8 cellular contexts compared by ENCODE assay signal in the genomic region with DNA sequence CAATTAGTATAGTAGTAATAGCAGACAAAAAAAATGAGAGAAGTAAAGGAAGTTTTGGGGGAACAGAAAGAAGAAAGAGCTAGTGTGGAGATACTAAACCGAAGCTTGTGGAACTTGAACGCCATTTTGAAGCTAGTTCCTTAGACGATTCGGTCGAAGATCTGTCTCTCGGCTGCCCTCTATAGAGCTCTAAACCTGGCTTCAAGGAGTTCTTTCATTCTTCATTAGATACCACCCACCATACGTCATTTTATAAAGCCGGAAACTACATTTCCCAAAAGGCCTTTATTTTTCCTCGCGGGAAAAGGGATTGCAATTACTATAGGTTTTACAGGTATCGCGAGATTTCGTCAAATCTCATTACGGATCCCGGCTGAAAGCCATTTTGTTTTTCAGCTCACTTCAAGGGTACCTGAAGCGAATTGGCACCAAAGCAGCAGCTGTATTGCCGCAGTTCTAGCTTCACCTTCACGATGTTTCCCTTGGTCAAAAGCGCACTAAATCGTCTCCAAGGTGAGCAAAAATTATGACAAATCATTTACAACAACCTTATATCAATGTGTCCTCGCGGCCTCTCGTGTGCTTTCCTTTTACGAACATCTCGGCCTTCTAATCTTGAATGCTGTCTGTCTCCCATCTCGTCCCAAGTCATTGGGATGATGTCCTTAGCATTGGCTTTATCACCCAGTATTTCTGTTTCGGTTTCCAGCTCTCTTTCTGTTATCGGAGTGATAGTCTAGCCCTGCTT. TPM values are rescaled to one million over a fixed set of nuclear protein-coding genes. Genes with fewer than 3 reads are reported as not detected.
A peak's percentile ranks its signal among the peaks of the same experiment; 100 is the strongest.
DNase-seq lines count a peak whose midpoint lies in the region; ATAC-seq and TF ChIP-seq lines count a peak whose summit lies in the region.

A gene with protein sequence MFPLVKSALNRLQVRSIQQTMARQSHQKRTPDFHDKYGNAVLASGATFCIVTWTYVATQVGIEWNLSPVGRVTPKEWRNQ (plus strand): TSS at position 388 of the 748 bp plus-strand sequence. CDS start 86 bp downstream, at position 474.

- peaks cover 16% of the 10 kb centered on the region for H3K36me3 ChIP-seq in BE2C

- H3K4me1 Mint-ChIP-seq in activated B cell treated with CpG ODN at 0.5 μM for 24 hours, result peaks cover 27% of the 10 kb centered on the region
- H3K4me1 Mint-ChIP-seq in chondrocyte (ENCODE audit: low read depth), result peaks cover 15% of the 10 kb centered on the region

- no peaks in the 10 kb centered on the region for H3K4me1 ChIP-seq in BE2C

- peak; percentile 60 for ATAC-seq in GM19035 (IDR thresholded peaks at IDR 0.05; ENCODE audit: unreplicated experiment)
- peak; percentile 66 for ATAC-seq in HG03354 (IDR thresholded peaks at IDR 0.05; ENCODE audit: poor library complexity, severe bottlenecking, unreplicated experiment)
- peak; percentile 71 for ATAC-seq in activated B cell treated with CpG ODN at 0.5 μM for 24 hours (ENCODE audit: low read depth)

- TF ChIP-seq CTCF in BE2C (IDR thresholded peaks at IDR 0.05; ENCODE audit: low read depth, low read length) (peak; percentile 52), activated B cell treated with CpG ODN at 0.5 μM for 24 hours (IDR thresholded peaks at IDR 0.05) (no peak), chondrocyte (IDR thresholded peaks at IDR 0.05) (peak; percentile 75)

- POLR2A ChIA-PET in activated B cell treated with CpG ODN at 0.5 μM for 24 hours (lab: Charles Lee), result interaction anchor here (0.6 to 7.7 kb wide), 8 partner anchors 8 to 1271 kb away, joined by 3 to 63 read pairs (median 4); a partner anchor contains a TSS

- H3K9me3 ChIP-seq in BE2C, result no peaks in the 10 kb centered on the region

- peak within 1 kb of the TSS; percentile 96 for H3K4me3 ChIP-seq in BE2C (ENCODE audit: low read depth, low read length)

- H3K27me3 ChIP-seq in BE2C, result no peaks in the 10 kb centered on the region

- peaks cover 35% of the 10 kb centered on the region for H3K36me3 Mint-ChIP-seq in activated B cell treated with CpG ODN at 0.5 μM for 24 hours (ENCODE audit: low read depth)
- no peaks in the 10 kb centered on the region for H3K36me3 Mint-ChIP-seq in chondrocyte (ENCODE audit: low read depth)

- peak; percentile 70 for DNase-seq in BE2C
- peak; percentile 97 for DNase-seq in NCI-H345 (lab: John Stamatoyannopoulos, UW)
- DNase-seq in activated B cell treated with CpG ODN at 0.5 μM for 24 hours, result no peak
- DNase-seq in chondrocyte (ENCODE audit: low spot score), result no peak
- DNase-seq in islet precursor cell, result peak; percentile 83
- peak; percentile 20 to 58 (median 39) for DNase-seq in stimulated activated CD4-positive, alpha-beta T cell treated with anti-CD3 and anti-CD28 coated beads, Interleukin-12 subunit alpha, Interleukin-12 subunit beta, amount 100 ng/mL, for 48 hours (ENCODE audit: low read depth in 2 of 3, low spot score in 1 of 3)

- intact Hi-C loops in activated B cell treated with CpG ODN at 0.5 μM for 24 hours (cut with micrococcal nuclease), result loop anchor here (1.0 to 10.0 kb wide), 11 partner anchors 11 to 1726 kb away; a partner anchor contains a TSS

- H3K27me3 Mint-ChIP-seq in activated B cell treated with CpG ODN at 0.5 μM for 24 hours (no peaks in the 10 kb centered on the region), chondrocyte (ENCODE audit: low read depth) (no peaks in the 10 kb centered on the region)

- peak within 1 kb of the TSS; percentile 94 for H3K4me3 Mint-ChIP-seq in activated B cell treated with CpG ODN at 0.5 μM for 24 hours
- peak within 1 kb of the TSS; percentile 83 for H3K4me3 Mint-ChIP-seq in chondrocyte (ENCODE audit: unreplicated experiment)

- H3K9me3 Mint-ChIP-seq in activated B cell treated with CpG ODN at 0.5 μM for 24 hours, result no peaks in the 10 kb centered on the region
- H3K9me3 Mint-ChIP-seq in chondrocyte (ENCODE audit: low read depth), result peaks cover 13% of the 10 kb centered on the region

- CTCF ChIA-PET in activated B cell treated with CpG ODN at 0.5 μM for 24 hours (lab: Charles Lee), result interaction anchor here (2.2 to 2.4 kb wide), 2 partner anchors 11 to 125 kb away, joined by 9 read pairs; a partner anchor contains a TSS

- H3K27ac Mint-ChIP-seq in activated B cell treated with CpG ODN at 0.5 μM for 24 hours, result peak within 1 kb of the TSS; percentile 95
- H3K27ac Mint-ChIP-seq in chondrocyte (ENCODE audit: unreplicated experiment), result peak within 1 kb of the TSS; percentile 96

RNA-seq across cellular contexts. Expression of the gene that starts here (rescaled TPM):
- polyA plus RNA-seq in BE2C (2012; ENCODE audit: insufficient read depth, insufficient read length, low read depth), result 536 TPM
- total RNA-seq in activated B cell treated with CpG ODN at 0.5 μM for 24 hours (196 and 235 TPM in 2 replicates), chondrocyte (142 to 192 TPM (median 154 TPM) in 3 replicates)

Comparison
In these comparisons a context has a peak if more than half of its experiments do, and no peak if none do; other contexts are left out.
1. DNase-seq: peak in BE2C (single experiment), NCI-H345 (single experiment), islet precursor cell (single experiment) and stimulated activated CD4-positive, alpha-beta T cell treated with anti-CD3 and anti-CD28 coated beads, Interleukin-12 subunit alpha, Interleukin-12 subunit beta, amount 100 ng/mL, for 48 hours (3 of 3); none in activated B cell treated with CpG ODN at 0.5 μM for 24 hours (single experiment) and chondrocyte (single experiment).
2. Peak in every context shown above with its lines, with median percentiles within 50 percentile points of each other: ATAC-seq.